In the genomic region with DNA sequence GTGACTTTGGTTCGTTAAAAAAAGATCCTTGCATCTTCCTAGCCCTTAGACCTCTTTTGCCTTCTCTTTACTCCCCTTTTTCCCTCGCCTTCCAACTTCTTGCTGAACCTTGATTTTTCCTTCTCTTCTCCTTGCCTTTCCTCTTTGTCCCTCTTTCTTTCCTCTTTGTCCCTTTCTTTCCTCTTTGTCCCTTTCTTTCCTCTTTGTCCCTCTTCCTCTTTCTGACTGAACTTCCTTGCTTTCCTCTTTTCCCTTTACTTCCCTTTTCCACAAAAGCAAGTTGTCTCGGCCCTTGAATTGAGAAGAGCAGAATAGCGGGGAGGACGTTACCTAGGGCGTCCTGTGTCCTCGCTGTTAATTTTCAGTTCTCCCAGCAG, we compare ENCODE assay signal across 1 cellular context.
TF ChIP-seq lines count a peak whose summit lies in the region.

No MANE protein-coding gene starts in this region.

TF ChIP-seq in H1, 55 proteins besides CTCF, POLR2A, EP300 and RAD21 (continued from another document):
- TF ChIP-seq RBBP5 (IDR thresholded peaks at IDR 0.05; ENCODE audit: borderline replicate concordance, low read depth, low read length) (no peak), TAF1 (IDR thresholded peaks at IDR 0.05; ENCODE audit: low read depth, low read length) (no peak), MAFK (IDR thresholded peaks at IDR 0.05; ENCODE audit: low read depth, low read length) (no peak)
